8 cellular contexts compared by ENCODE assay signal in genomic region chr1:54764132-54764921, GRCh38. TPM values are rescaled to one million over a fixed set of nuclear protein-coding genes. Genes with fewer than 3 reads are reported as not detected.
DNase-seq lines count a peak whose midpoint lies in the region; ATAC-seq, FAIRE-seq and TF ChIP-seq lines count a peak whose summit lies in the region.

PARS2 (minus strand) TSS chr1:54764523; CDS start chr1:54759161, 5,362 bp downstream.

- no peak for TF ChIP-seq CTCF in brain (conservative IDR thresholded peaks at IDR 0.05)

- peak; percentile 94 for ATAC-seq in HG03064 (IDR thresholded peaks at IDR 0.05; ENCODE audit: low read depth, unreplicated experiment)
- ATAC-seq in sciatic nerve = peak; percentile 99

- H3K27me3 Mint-ChIP-seq in brain = no peaks in the 10 kb centered on the region

- peak within 1 kb of the TSS; percentile 90 to 97 (median 94) for H3K27ac Mint-ChIP-seq in brain

- peak; percentile 97 for FAIRE-seq in TTC549 (lab: Jason Lieb, UNC)

- intact Hi-C loops in sciatic nerve (cut with DNase I) = no loop called here

- peak within 1 kb of the TSS; percentile 86 to 97 (median 89) for H3K4me3 Mint-ChIP-seq in brain

- H3K4me1 Mint-ChIP-seq in brain = peaks cover 51% of the 10 kb centered on the region

- peak; percentile 98 for DNase-seq in A172 (ENCODE audit: low spot score)
- DNase-seq in NCI-H2107 (lab: John Stamatoyannopoulos, UW) = peak; percentile 99
- peak; percentile 96 for DNase-seq in iPS DF 4.7 (ENCODE audit: extremely low read depth, low spot score)
- peak; percentile 98 for DNase-seq in sciatic nerve (ENCODE audit: low spot score)

- H3K36me3 Mint-ChIP-seq in brain = no peaks in the 10 kb centered on the region

- peak; percentile 73 for TF ChIP-seq POLR2A in GM18526 (IDR thresholded peaks at IDR 0.05; ENCODE audit: extremely low read depth, insufficient read length)

- H3K9me3 Mint-ChIP-seq in brain = no peaks in the 10 kb centered on the region

RNA-seq across cellular contexts. Expression of gene PARS2, which starts in this region (rescaled TPM):
- total RNA-seq in A172 (2014; rRNA removed; shearing (Covaris generic)) = 4.1 and 6.7 TPM in 2 replicates
- polyA plus RNA-seq in brain (ENCODE audit: insufficient read depth, low read depth, low replicate concordance) = 6.0 TPM
- 3.6 TPM for total RNA-seq in sciatic nerve

Comparison
In these comparisons a context has a peak if more than half of its experiments do, and no peak if none do; other contexts are left out.
1. Peak in every context shown above with its lines: DNase-seq and ATAC-seq.